Comparison of ENCODE assay signal across 1 cellular context in the genomic region with DNA sequence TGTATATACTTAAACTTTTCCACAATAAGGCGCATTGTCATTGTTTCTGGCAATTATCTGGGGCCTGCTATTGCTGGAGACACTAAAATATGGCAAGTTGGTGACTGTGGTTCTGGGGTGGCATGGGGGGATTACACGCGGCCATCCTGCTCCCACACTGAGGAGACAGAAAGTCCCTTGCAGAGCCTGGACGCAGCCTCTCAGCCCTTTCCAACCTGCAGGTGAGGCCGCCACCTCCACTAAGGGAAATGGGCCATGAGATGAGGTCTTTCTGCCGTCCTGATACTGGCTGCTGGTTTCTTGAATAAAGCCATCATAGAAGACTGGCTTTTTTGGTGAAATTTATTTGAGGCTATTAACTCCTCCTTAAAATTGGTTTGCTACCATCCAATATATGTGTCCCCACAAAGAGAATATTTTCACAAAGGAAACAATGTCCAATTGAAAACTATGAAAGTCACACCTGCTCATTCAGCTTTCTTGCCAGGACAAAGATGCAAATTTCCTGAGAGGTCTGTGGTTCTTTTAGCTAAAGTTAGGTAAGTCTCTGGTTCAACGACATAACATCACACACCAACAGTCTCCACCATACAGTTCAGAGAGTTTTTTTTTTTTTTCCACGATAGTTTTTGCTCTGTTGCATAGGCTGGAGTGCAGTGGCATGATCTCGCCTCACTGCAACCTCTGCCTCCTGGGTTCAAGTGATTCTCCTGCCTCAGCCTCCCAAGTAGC.
TF ChIP-seq lines count a peak whose summit lies in the region.

No MANE protein-coding gene starts in this region.

TF ChIP-seq in K562, 482 proteins besides CTCF, POLR2A, EP300 and RAD21 (continued from another document):
- TF ChIP-seq RAD51 (IDR thresholded peaks at IDR 0.05; ENCODE audit: borderline replicate concordance, low read depth) = no peak
- no peak for TF ChIP-seq MTA3 (IDR thresholded peaks at IDR 0.05; ENCODE audit: borderline replicate concordance)
- TF ChIP-seq GABPB2 (CRISPR knock-in tag; conservative IDR thresholded peaks at IDR 0.05) = no peak
- TF ChIP-seq PRDM10 (IDR thresholded peaks at IDR 0.05; ENCODE audit: partially characterized antibody) = no peak
